Comparison of ENCODE assay signal across 23 cellular contexts in the genomic region with DNA sequence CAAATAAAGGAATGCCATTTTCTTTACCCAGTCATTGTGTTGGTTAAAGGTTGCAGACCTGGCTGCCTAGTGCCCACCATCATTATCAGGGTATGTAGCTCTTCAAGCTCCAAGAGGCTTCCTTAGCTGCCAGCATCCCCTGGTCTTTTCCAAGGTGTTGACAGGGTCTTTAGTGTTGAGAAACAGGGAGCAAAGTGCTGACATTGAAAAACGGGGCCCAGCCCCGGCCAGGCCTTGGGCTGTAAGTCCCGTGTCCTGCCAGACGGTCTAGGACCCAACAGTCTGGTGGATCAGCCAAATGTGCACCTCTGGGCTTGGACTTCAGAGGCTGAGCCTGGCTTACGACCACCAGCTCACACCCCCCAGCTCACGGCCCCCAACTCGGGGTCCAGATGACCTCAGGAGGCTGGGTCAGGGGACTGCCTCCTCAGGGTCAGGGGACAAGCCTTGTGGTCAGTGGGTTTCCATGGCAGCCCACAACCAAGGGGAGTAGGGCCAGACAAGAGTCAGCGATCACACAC.
DNase-seq lines count a peak whose midpoint lies in the region; ATAC-seq, FAIRE-seq and TF ChIP-seq lines count a peak whose summit lies in the region.
"Had no signal": no experiment of that assay in that cellular context is flagged by ENCODE, and none has a peak within 500 bp of the region (broad histone marks: within the 10 kb centered on the region; RNA-seq: fewer than 3 reads in every experiment).

No MANE protein-coding gene starts in this region.

- peak overlapping the region; percentile 79 for H3K14ac ChIP-seq in neuronal stem cell (ENCODE audit: low read length)

- H3K4me1 ChIP-seq in HepG2 (ENCODE audit: insufficient read depth, low read length), result no peaks in the 10 kb centered on the region
- no peaks in the 10 kb centered on the region for H3K4me1 ChIP-seq in right lobe of liver
- H3K4me1 ChIP-seq in neuronal stem cell (ENCODE audit: control insufficient read depth in 2 of 2, insufficient read depth in 1 of 2, low read depth in 1 of 2, low read length in 2 of 2), result peaks cover 0 to 2% of the 10 kb centered on the region in 2 donors
- H3K4me1 ChIP-seq in kidney (ENCODE audit: control insufficient read depth in 1 of 2, insufficient read depth in 1 of 2, low read depth in 1 of 2, low read length in 2 of 2), result no peaks in the 10 kb centered on the region
- H3K4me1 ChIP-seq: A549 had no signal

- H3K18ac ChIP-seq in neuronal stem cell (ENCODE audit: low read length), result no peak overlapping the region

- DNase-seq in HepG2 (ENCODE audit: low spot score), result no peak
- DNase-seq in right lobe of liver, result no peak
- DNase-seq in neuronal stem cell (ENCODE audit: low spot score), result no peak
- DNase-seq in effector CD8-positive, alpha-beta T cell (lab: John Stamatoyannopoulos, UW), result no peak
- no peak for DNase-seq in kidney
- DNase-seq: AML-193; C1 segment of cervical spinal cord; CD4-positive, alpha-beta memory T cell; CD4-positive, CD25-positive, alpha-beta regulatory T cell; CD8-positive, alpha-beta memory T cell; COR-L47; DMS 273 treated with DMSO at 0.1 percent for 48 hours; DMS153; DMS53; DMS79; DND-41; EL; GDM1 had no signal

- TF ChIP-seq POLR2A in HepG2 (IDR thresholded peaks at IDR 0.05; ENCODE audit: insufficient read depth in 1 of 2, low read depth in 2 of 2, low read length in 2 of 2) (no peak), right lobe of liver (IDR thresholded peaks at IDR 0.05) (no peak)

- no peak overlapping the region for H2BK15ac ChIP-seq in neuronal stem cell (ENCODE audit: low read length)

- peak overlapping the region; percentile 53 for H2AK5ac ChIP-seq in neuronal stem cell (ENCODE audit: low read depth, low read length)

- H3K4ac ChIP-seq in neuronal stem cell (ENCODE audit: low read length), result no peak overlapping the region

- H3K79me1 ChIP-seq in neuronal stem cell (ENCODE audit: low read depth, low read length), result no peaks in the 10 kb centered on the region

- H4K20me1 ChIP-seq in HepG2 (ENCODE audit: insufficient read depth, low read length), result no peaks in the 10 kb centered on the region

- no peak overlapping the region for H4K91ac ChIP-seq in neuronal stem cell (ENCODE audit: low read depth, low read length, poor library complexity)

- WGBS in HepG2 (ENCODE audit: low lambda C conversion rate), result no CpG with 5 or more reads among the region's 8 CpGs
- WGBS in right lobe of liver (ENCODE audit: insufficient coverage, low coverage, low lambda C conversion rate, missing lambda C conversion rate), result 100% methylated on average over 1 of the region's 8 CpGs
- no CpG with 5 or more reads among the region's 8 CpGs for WGBS in neuronal stem cell (ENCODE audit: extremely low coverage in 2 of 2, insufficient read length in 2 of 2, insufficient replicate concordance in 1 of 2), 2 donors

- peaks cover 0 to 51% of the 10 kb centered on the region in 2 experiments; a peak in 3 of 5 replicates for H3K27me3 ChIP-seq in HepG2 (ENCODE audit: control insufficient read depth in 1 of 2, insufficient read depth in 2 of 2, low read length in 2 of 2)
- H3K27me3 ChIP-seq in right lobe of liver, result no peaks in the 10 kb centered on the region
- H3K27me3 ChIP-seq in neuronal stem cell (ENCODE audit: control insufficient read depth in 3 of 3, insufficient read depth in 3 of 3, low read depth in 1 of 3, low read length in 3 of 3), result peaks cover 0 to 18% (median 0%) of the 10 kb centered on the region in 3 experiments

- no peak overlapping the region for H2BK12ac ChIP-seq in neuronal stem cell (ENCODE audit: low read length)

- H3K4me3 ChIP-seq in HepG2 (replicated peaks in 1 of 3; ENCODE audit: insufficient read depth in 1 of 3, low read depth in 2 of 3, low read length in 3 of 3), result no peak overlapping the region
- H3K4me3 ChIP-seq in right lobe of liver, result no peak overlapping the region
- H3K4me3 ChIP-seq in neuronal stem cell (ENCODE audit: low read length in 2 of 2), result no peak overlapping the region
- H3K4me3 ChIP-seq in kidney (ENCODE audit: low read length in 2 of 2), result no peak overlapping the region
- H3K4me3 ChIP-seq: A549, GM12878 had no signal

- H3K27ac ChIP-seq in HepG2 (ENCODE audit: extremely low read length, insufficient read depth, low read length) (no peak overlapping the region), right lobe of liver (no peak overlapping the region), neuronal stem cell (replicated peaks; ENCODE audit: low read length) (no peak overlapping the region), kidney (ENCODE audit: low read depth in 2 of 2, low read length in 2 of 2) (no peak overlapping the region)
- H3K27ac ChIP-seq: 22Rv1, A549 had no signal

- H3K23ac ChIP-seq in neuronal stem cell (ENCODE audit: low read depth, low read length, poor library complexity), result no peak overlapping the region

- H2AFZ ChIP-seq in HepG2 (ENCODE audit: low read length) (no peak overlapping the region), neuronal stem cell (ENCODE audit: low read length) (no peak overlapping the region)

- BruUV-seq in HepG2 (replicated peaks; lab: Mats Ljungman, UMichigan), result no TSS peak

- no peak overlapping the region for H2BK5ac ChIP-seq in neuronal stem cell (ENCODE audit: low read length)

- no peak overlapping the region for H2BK120ac ChIP-seq in neuronal stem cell (ENCODE audit: low read depth, low read length)

- TF ChIP-seq EP300 in HepG2 (IDR thresholded peaks at IDR 0.05; ENCODE audit: low read depth in 2 of 2, low read length in 2 of 2), result no peak
- TF ChIP-seq EP300 in HepG2 (CRISPR knock-in tag; IDR thresholded peaks at IDR 0.05; ENCODE audit: borderline replicate concordance), result no peak

- no peak for TF ChIP-seq RAD21 in HepG2 (CRISPR knock-in tag; IDR thresholded peaks at IDR 0.05)

- in situ Hi-C loops in HepG2 (cut with HindIII; ENCODE audit: extremely low pct_ligation_motif_present, low pct_unique_long_range_greater_than_20kb), result no loop called here

- H3K4me2 ChIP-seq in HepG2 (ENCODE audit: low read depth, low read length), result no peak overlapping the region
- no peak overlapping the region for H3K4me2 ChIP-seq in neuronal stem cell (ENCODE audit: insufficient read depth, low read length, poor library complexity, severe bottlenecking)
- H3K4me2 ChIP-seq: A549 had no signal

- TF ChIP-seq CTCF in HepG2 (CRISPR knock-in tag; IDR thresholded peaks at IDR 0.05) (no peak), right lobe of liver (IDR thresholded peaks at IDR 0.05) (no peak), kidney (IDR thresholded peaks at IDR 0.05; ENCODE audit: borderline replicate concordance, extremely low read depth, insufficient read depth) (no peak)

- no peaks in the 10 kb centered on the region for H3K9me3 ChIP-seq in HepG2 (ENCODE audit: low read length)
- H3K9me3 ChIP-seq in right lobe of liver, result no peaks in the 10 kb centered on the region
- peaks cover 0 to 2% of the 10 kb centered on the region in 2 donors for H3K9me3 ChIP-seq in neuronal stem cell (replicated peaks in 1 of 2; ENCODE audit: control insufficient read depth in 2 of 2, insufficient read depth in 1 of 2, low read depth in 1 of 2, low read length in 2 of 2)
- H3K9me3 ChIP-seq in kidney (ENCODE audit: control insufficient read depth in 1 of 2, low read length in 2 of 2), result no peaks in the 10 kb centered on the region
- H3K9me3 ChIP-seq: A549 had no signal

- no peaks in the 10 kb centered on the region for H3K79me2 ChIP-seq in HepG2 (ENCODE audit: insufficient read depth, low read length)

- no peak; the same call in 2 of the 3 replicates for ATAC-seq in HepG2
- no peak for ATAC-seq in right lobe of liver
- ATAC-seq: A549, GM12878 had no signal

- no peak overlapping the region for H3K9ac ChIP-seq in HepG2 (ENCODE audit: insufficient read depth, low read depth, low read length)
- no peak overlapping the region for H3K9ac ChIP-seq in neuronal stem cell (ENCODE audit: low read depth, low read length, poor library complexity)
- H3K9ac ChIP-seq in kidney (ENCODE audit: low read length in 2 of 2), result no peak overlapping the region

- intact Hi-C loops in HepG2 (cut with micrococcal nuclease; ENCODE audit: unreplicated experiment), result no loop called here
- intact Hi-C loops in right lobe of liver (cut with DNase I), result no loop called here
- intact Hi-C loops in kidney (cut with DNase I), result no loop called here

- POLR2A ChIA-PET in HepG2 (lab: Yijun Ruan, JAX), result no interaction called here

- no peaks in the 10 kb centered on the region for H3K36me3 ChIP-seq in HepG2 (replicated peaks in 1 of 2; ENCODE audit: control insufficient read depth in 1 of 2, insufficient read depth in 2 of 2, low read length in 2 of 2)
- no peaks in the 10 kb centered on the region for H3K36me3 ChIP-seq in right lobe of liver
- no peaks in the 10 kb centered on the region for H3K36me3 ChIP-seq in neuronal stem cell (replicated peaks in 1 of 2; ENCODE audit: control insufficient read depth in 2 of 2, insufficient read depth in 2 of 2, low read length in 2 of 2)
- no peaks in the 10 kb centered on the region for H3K36me3 ChIP-seq in kidney (ENCODE audit: control insufficient read depth in 1 of 2, insufficient read depth in 2 of 2, low read length in 2 of 2)

- CTCF ChIA-PET in HepG2 (lab: Yijun Ruan, JAX; ENCODE audit: low intra/inter-chr PET ratio, low total read pairs), result no interaction called here

- FAIRE-seq in HepG2 (lab: Jason Lieb, UNC), result no peak
- FAIRE-seq in kidney (lab: Jason Lieb, UNC), result no peak
- FAIRE-seq: A549, GM12878, GM12892, GM18507 had no signal

- H4K8ac ChIP-seq in neuronal stem cell (ENCODE audit: low read depth, low read length), result no peak overlapping the region

TF ChIP-seq in HepG2, 621 proteins besides CTCF, POLR2A, EP300 and RAD21:
- TF ChIP-seq ATM (IDR thresholded peaks at IDR 0.05; ENCODE audit: borderline replicate concordance) (no peak), ZSCAN30 (CRISPR knock-in tag; IDR thresholded peaks at IDR 0.05) (no peak), MAFK (conservative IDR thresholded peaks at IDR 0.05 in 1 of 2, IDR thresholded peaks at IDR 0.05 in 1 of 2; ENCODE audit: low read length in 2 of 2) (peak; percentile 58 to 67), ZNF572 (CRISPR knock-in tag; IDR thresholded peaks at IDR 0.05) (no peak), ETV5 (CRISPR knock-in tag; IDR thresholded peaks at IDR 0.05; ENCODE audit: borderline replicate concordance) (no peak), ZNF614 (CRISPR knock-in tag; IDR thresholded peaks at IDR 0.05; ENCODE audit: borderline replicate concordance) (no peak)
